ENCODE assay signal across 1 cellular context in genomic region chr10:71868192-71868697, GRCh38.
TF ChIP-seq lines count a peak whose summit lies in the region.

No MANE protein-coding gene starts in this region.

TF ChIP-seq in HEK293, 187 proteins besides CTCF, POLR2A, EP300 and RAD21 (continued from another document):
- TF ChIP-seq ZBTB49 (tag by site-specific recombination; IDR thresholded peaks at IDR 0.05; ENCODE audit: low read depth) (no peak), ZNF449 (tag by site-specific recombination; IDR thresholded peaks at IDR 0.05) (no peak), ZNF24 (tag by site-specific recombination; IDR thresholded peaks at IDR 0.05) (no peak; the same call in 1 of the 2 replicates), ZIC2 (tag by site-specific recombination; IDR thresholded peaks at IDR 0.05) (peak; percentile 94), ZNF76 (tag by site-specific recombination; IDR thresholded peaks at IDR 0.05; ENCODE audit: borderline replicate concordance, low read depth) (0 out of 2 replicates have a peak, but pooled peaks have one; percentile 23), PATZ1 (tag by site-specific recombination; IDR thresholded peaks at IDR 0.05) (0 out of 2 replicates have a peak, but pooled peaks have one; percentile 19)
